Comparison of ENCODE assay signal across 1 cellular context in genomic region chr6:12295558-12296254, GRCh38.
TF ChIP-seq lines count a peak whose summit lies in the region.

No MANE protein-coding gene starts in this region.

TF ChIP-seq in GM23338, 12 proteins besides CTCF, POLR2A, EP300 and RAD21 (continued from another document):
- TF ChIP-seq ZNF462 (CRISPR knock-in tag; IDR thresholded peaks at IDR 0.05) (no peak; the same call in 1 of the 2 replicates), NANOG (IDR thresholded peaks at IDR 0.05; ENCODE audit: borderline replicate concordance) (no peak)
